15 cellular contexts compared by ENCODE assay signal in the genomic region with DNA sequence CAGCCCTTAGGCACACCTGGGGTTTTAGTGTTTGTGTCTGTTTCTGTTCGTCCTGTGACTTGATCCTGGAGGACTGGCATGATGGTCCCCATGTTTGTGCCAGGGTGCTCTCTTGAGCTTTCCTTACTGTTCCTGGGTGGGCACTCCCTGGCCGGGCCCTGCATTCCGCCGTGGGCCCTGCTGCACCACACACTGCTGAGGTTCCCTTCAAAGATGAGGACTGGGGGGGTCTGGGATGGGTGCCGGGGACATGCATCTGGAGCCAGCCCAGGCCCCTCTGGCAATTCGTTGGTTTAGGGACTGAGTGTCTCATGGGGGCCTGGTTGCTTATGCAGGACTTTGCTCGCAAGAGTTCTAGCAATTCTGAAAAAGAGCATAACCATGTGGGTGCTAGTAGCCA. TPM values are rescaled to one million over a fixed set of nuclear protein-coding genes. Genes with fewer than 3 reads are reported as not detected.
DNase-seq lines count a peak whose midpoint lies in the region; ATAC-seq and TF ChIP-seq lines count a peak whose summit lies in the region.
"Had no signal": no experiment of that assay in that cellular context is flagged by ENCODE, and none has a peak within 500 bp of the region (broad histone marks: within the 10 kb centered on the region; RNA-seq: fewer than 3 reads in every experiment).

No MANE protein-coding gene starts in this region.

- H3K9me3 ChIP-seq in osteoblast (ENCODE audit: low read depth, low read length) (no peaks in the 10 kb centered on the region), upper lobe of left lung (no peaks in the 10 kb centered on the region)
- H3K9me3 ChIP-seq: BLaER1 treated with 17β-estradiol and CSF1 and Interleukin-3, amounts not matched to agents 10 nM and 100 nM; Peyer's patch had no signal

- no peak overlapping the region for H3K4me2 ChIP-seq in osteoblast (ENCODE audit: insufficient read depth, low read length)
- H3K4me2 ChIP-seq: GM23338 had no signal

- peaks cover 69% of the 10 kb centered on the region for H4K20me1 ChIP-seq in osteoblast (ENCODE audit: insufficient read depth, low read length)

- peak overlapping the region; percentile 32 for H3K27ac Mint-ChIP-seq in endothelial cell (ENCODE audit: unreplicated experiment)
- H3K27ac Mint-ChIP-seq: GM23338 had no signal

- H3K27me3 Mint-ChIP-seq in endothelial cell (ENCODE audit: unreplicated experiment): peaks cover 23% of the 10 kb centered on the region

- no peak for TF ChIP-seq EP300 in upper lobe of left lung (IDR thresholded peaks at IDR 0.05)

- H3K4me1 ChIP-seq in osteoblast (ENCODE audit: insufficient read depth, low read length) (peaks cover 24% of the 10 kb centered on the region), upper lobe of left lung (peaks cover 49 to 76% (median 64%) of the 10 kb centered on the region in 4 donors), foreskin keratinocyte (peaks cover 15% of the 10 kb centered on the region)

- H3K4me1 Mint-ChIP-seq in endothelial cell (ENCODE audit: unreplicated experiment): peaks cover 56% of the 10 kb centered on the region

- H3K4me3 ChIP-seq in osteoblast (ENCODE audit: insufficient read depth, low read length): no peak overlapping the region
- H3K4me3 ChIP-seq in upper lobe of left lung: no peak overlapping the region
- H3K4me3 ChIP-seq: GM23338, Peyer's patch had no signal

- peaks cover 16% of the 10 kb centered on the region for H3K36me3 Mint-ChIP-seq in endothelial cell (ENCODE audit: low read depth, unreplicated experiment)

- TF ChIP-seq CTCF in VCaP (conservative IDR thresholded peaks at IDR 0.05): no peak
- TF ChIP-seq CTCF in endothelial cell (IDR thresholded peaks at IDR 0.05; ENCODE audit: unreplicated experiment): no peak
- TF ChIP-seq CTCF in osteoblast (IDR thresholded peaks at IDR 0.05; ENCODE audit: extremely low read depth, low read depth, low read length): no peak
- TF ChIP-seq CTCF in upper lobe of left lung (IDR thresholded peaks at IDR 0.05): no peak
- TF ChIP-seq CTCF in foreskin keratinocyte (conservative IDR thresholded peaks at IDR 0.05): no peak

- H2AFZ ChIP-seq in osteoblast (ENCODE audit: low read length): no peak overlapping the region
- H2AFZ ChIP-seq: GM23338 had no signal

- DNase-seq in endothelial cell (ENCODE audit: low spot score) (no peak), osteoblast (ENCODE audit: insufficient read length, low spot score, missing footprints) (peak; percentile 80), upper lobe of left lung (peak in 1 of 2 donors; percentile 63), NCI-H1694 treated with DMSO at 0.1 percent for 48 hours (lab: John Stamatoyannopoulos, UW) (no peak), foreskin keratinocyte (no peak)
- DNase-seq: DMS 273 treated with DMSO at 0.1 percent for 48 hours, NCI-H1417, NCI-H2029, NCI-H510A treated with DMSO at 0.1 percent for 48 hours, SHP77 treated with DMSO at 0.1 percent for 48 hours had no signal

- ATAC-seq in upper lobe of left lung (ENCODE audit: low FRiP score in 2 of 2) (no peak), HG03139 (IDR thresholded peaks at IDR 0.05; ENCODE audit: unreplicated experiment) (no peak), foreskin keratinocyte (no peak)

- no peaks in the 10 kb centered on the region for H3K9me3 Mint-ChIP-seq in endothelial cell (ENCODE audit: unreplicated experiment)
- H3K9me3 Mint-ChIP-seq: GM23338 had no signal

- WGBS in upper lobe of left lung, 2 donors: 91 to 93% methylated on average over 4 to 7 of the region's 7 CpGs

- TF ChIP-seq POLR2A in upper lobe of left lung (IDR thresholded peaks at IDR 0.05): no peak

- peaks cover 91% of the 10 kb centered on the region for H3K79me2 ChIP-seq in osteoblast (ENCODE audit: insufficient read depth, low read length)

- H3K27me3 ChIP-seq in osteoblast (ENCODE audit: insufficient read depth, low read length) (no peaks in the 10 kb centered on the region), upper lobe of left lung (no peaks in the 10 kb centered on the region), foreskin keratinocyte (no peaks in the 10 kb centered on the region)
- H3K27me3 ChIP-seq: Peyer's patch had no signal

- H3K4me3 Mint-ChIP-seq in endothelial cell (ENCODE audit: unreplicated experiment): peak overlapping the region; percentile 83
- H3K4me3 Mint-ChIP-seq: GM23338 had no signal

- H3K36me3 ChIP-seq in osteoblast (ENCODE audit: insufficient read depth, low read length) (peaks cover 7% of the 10 kb centered on the region), upper lobe of left lung (peaks cover 0 to 15% (median 2%) of the 10 kb centered on the region in 4 donors)

- H3K27ac ChIP-seq in VCaP (peak overlapping the region; percentile 97; the same call in 1 of the 2 replicates), osteoblast (ENCODE audit: low read depth, low read length) (no peak overlapping the region), upper lobe of left lung (peak overlapping the region; percentile 31 to 93 (median 90)), foreskin keratinocyte (no peak overlapping the region)

RNA-seq across cellular contexts. Expression of a gene that starts 4.7 kb away (rescaled TPM):
- 206 TPM for total RNA-seq in endothelial cell (ENCODE audit: unreplicated experiment)
- 39.8 and 45.7 TPM in 2 replicates for total RNA-seq in osteoblast
- total RNA-seq in upper lobe of left lung: 100 to 1,000 TPM; 122 to 350 (median 182) TPM
- 105 and 106 TPM in 2 replicates for total RNA-seq in foreskin keratinocyte
- 116 and 124 TPM in 2 replicates for polyA plus RNA-seq in foreskin keratinocyte

RNA-seq across cellular contexts. Expression of a gene that starts 7.7 kb away (rescaled TPM):
- total RNA-seq in endothelial cell (ENCODE audit: unreplicated experiment): 40.8 TPM
- total RNA-seq in osteoblast: 17.4 and 18.1 TPM in 2 replicates
- 10 to 100 TPM; 35.3 to 72.9 (median 51.6) TPM for total RNA-seq in upper lobe of left lung
- 38.8 and 39.7 TPM in 2 replicates for total RNA-seq in foreskin keratinocyte
- 74.3 and 83.3 TPM in 2 replicates for polyA plus RNA-seq in foreskin keratinocyte

RNA-seq across cellular contexts. Expression of a gene that starts 10.4 kb away (rescaled TPM):
- total RNA-seq in endothelial cell (ENCODE audit: unreplicated experiment) (68.0 TPM), osteoblast (87.6 and 95.2 TPM in 2 replicates), upper lobe of left lung (100 to 1,000 TPM in 1 of 6 donors, 10 to 100 TPM in 5; 54.3 to 136 (median 78.0) TPM), foreskin keratinocyte (49.4 and 55.2 TPM in 2 replicates)
- 64.6 and 71.5 TPM in 2 replicates for polyA plus RNA-seq in foreskin keratinocyte

RNA-seq across cellular contexts. Expression of a gene that starts 31.6 kb away (rescaled TPM):
- total RNA-seq in endothelial cell (ENCODE audit: unreplicated experiment) (115 TPM), osteoblast (52.2 and 61.5 TPM in 2 replicates), upper lobe of left lung (100 to 1,000 TPM in 5 of 6 donors, 10 to 100 TPM in 1; 88.4 to 312 (median 188) TPM), foreskin keratinocyte (70.8 and 83.6 TPM in 2 replicates)
- polyA plus RNA-seq in foreskin keratinocyte: 81.1 and 86.5 TPM in 2 replicates

RNA-seq across cellular contexts. Expression of a gene that starts 33.3 kb away (rescaled TPM):
- total RNA-seq in endothelial cell (ENCODE audit: unreplicated experiment) (26.7 TPM), osteoblast (15.9 and 17.0 TPM in 2 replicates), upper lobe of left lung (10 to 100 TPM in 3 of 6 donors, 1 to 10 TPM in 3; 2.1 to 14.4 (median 10.1) TPM), foreskin keratinocyte (17.7 and 18.6 TPM in 2 replicates)
- polyA plus RNA-seq in foreskin keratinocyte: 22.5 and 22.6 TPM in 2 replicates

Comparison
In these comparisons a context has a peak if more than half of its experiments do, and no peak if none do; other contexts are left out.
1. H3K27ac ChIP-seq: peak in VCaP (single experiment) and upper lobe of left lung (4 of 4); none in osteoblast (single experiment) and foreskin keratinocyte (single experiment).